In genomic region chr16:1018447-1018846, GRCh38 we compare ENCODE assay signal across 21 cellular contexts. TPM values are rescaled to one million over a fixed set of nuclear protein-coding genes. Genes with fewer than 3 reads are reported as not detected.
"Had no signal": no experiment of that assay in that cellular context is flagged by ENCODE, and none has a peak within 500 bp of the region (broad histone marks: within the 10 kb centered on the region; RNA-seq: fewer than 3 reads in every experiment).

No MANE protein-coding gene starts in this region.

- DNase-seq: activated CD4-positive, alpha-beta T cell treated with anti-CD3 and anti-CD28 coated beads for 36 hours; activated CD8-positive, alpha-beta T cell treated with anti-CD3 and anti-CD28 coated beads, Interleukin-2, amount 10 ng/mL, durations not matched to agents 7 days and 5 days; activated naive CD4-positive, alpha-beta T cell treated with Interleukin-2 at 50 U/mL for 16 hours; activated T-cell treated with anti-CD3 and anti-CD28 coated beads, Interleukin-2, amount 50 U/mL, for 24 hours; effector memory CD8-positive, alpha-beta T cell; lower lobe of right lung; stimulated activated CD4-positive, alpha-beta T cell treated with anti-CD3 and anti-CD28 coated beads, Interleukin-12 subunit alpha, Interleukin-12 subunit beta, amount 100 ng/mL, for 4 hours; stimulated activated CD4-positive, alpha-beta T cell treated with anti-CD3 and anti-CD28 coated beads, Interleukin-1b, Interleukin-23, amount 100 ng/mL, for 48 hours; stimulated activated CD8-positive, alpha-beta memory T cell treated with anti-CD3 and anti-CD28 coated beads, Interleukin-4, amount 100 ng/mL, for 48 hours; stimulated activated naive CD4-positive, alpha-beta T cell; SW 1271 had no signal

- H3K36me3 Mint-ChIP-seq: natural killer cell treated with Interleukin-12 subunit alpha and Interleukin-12 subunit beta and Interleukin-15 and Interleukin-18, amount 100 ng/mL, for 72 hours; WTC11 had no signal

- H3K27ac ChIP-seq: breast epithelium had no signal

- H3K27ac Mint-ChIP-seq: activated CD4-positive, alpha-beta T cell treated with anti-CD3 and anti-CD28 coated beads for 36 hours; activated CD8-positive, alpha-beta T cell treated with anti-CD3 and anti-CD28 coated beads, Interleukin-2, amount 10 ng/mL, durations not matched to agents 7 days and 5 days; activated T-cell treated with anti-CD3 and anti-CD28 coated beads, Interleukin-2, amount 50 U/mL, for 24 hours; activated T-helper 2 cell treated with anti-CD3 and anti-CD28 coated beads, Interferon-gamma antibody, Interleukin-2, Interleukin-4, amounts not matched to agents 10 μg/mL and 5 μg/mL and 100 μg/mL, durations not matched to agents 14 hours and 24 hours and 36 hours; natural killer cell treated with Interleukin-12 subunit alpha and Interleukin-12 subunit beta and Interleukin-15 and Interleukin-18, amount 100 ng/mL, for 72 hours; T-helper 2 cell treated with Interferon-gamma antibody and Interleukin-4, amounts not matched to agents 5 μg/mL and 100 μg/mL, for 36 hours; WTC11 had no signal

- H3K4me1 Mint-ChIP-seq: activated CD4-positive, alpha-beta T cell treated with anti-CD3 and anti-CD28 coated beads for 36 hours; WTC11 had no signal

- H3K4me3 Mint-ChIP-seq: activated CD4-positive, alpha-beta T cell treated with anti-CD3 and anti-CD28 coated beads for 36 hours; activated CD8-positive, alpha-beta T cell treated with anti-CD3 and anti-CD28 coated beads, Interleukin-2, amount 10 ng/mL, durations not matched to agents 7 days and 5 days; activated T-cell treated with anti-CD3 and anti-CD28 coated beads, Interleukin-2, amount 50 U/mL, for 24 hours; effector memory CD8-positive, alpha-beta T cell; natural killer cell treated with Interleukin-12 subunit alpha and Interleukin-12 subunit beta and Interleukin-15 and Interleukin-18, amount 100 ng/mL, for 72 hours; T-helper 2 cell treated with Interferon-gamma antibody and Interleukin-4, amounts not matched to agents 5 μg/mL and 100 μg/mL, for 36 hours; WTC11 had no signal

- H3K9me3 ChIP-seq: breast epithelium, lower lobe of right lung, tibial artery had no signal

- ATAC-seq: activated CD4-positive, alpha-beta T cell treated with anti-CD3 and anti-CD28 coated beads for 36 hours; activated CD8-positive, alpha-beta T cell treated with anti-CD3 and anti-CD28 coated beads, Interleukin-2, amount 10 ng/mL, durations not matched to agents 7 days and 5 days; effector memory CD8-positive, alpha-beta T cell; natural killer cell treated with Interleukin-12 subunit alpha and Interleukin-12 subunit beta and Interleukin-15 and Interleukin-18, amount 100 ng/mL, for 72 hours; WTC11 had no signal

- H3K9me3 Mint-ChIP-seq: activated T-cell treated with anti-CD3 and anti-CD28 coated beads, Interleukin-2, amount 50 U/mL, for 24 hours; activated T-helper 2 cell treated with anti-CD3 and anti-CD28 coated beads, Interferon-gamma antibody, Interleukin-2, Interleukin-4, amounts not matched to agents 10 μg/mL and 5 μg/mL and 100 μg/mL, durations not matched to agents 14 hours and 24 hours and 36 hours; effector memory CD8-positive, alpha-beta T cell; natural killer cell treated with Interleukin-12 subunit alpha and Interleukin-12 subunit beta and Interleukin-15 and Interleukin-18, amount 100 ng/mL, for 72 hours; T-helper 2 cell treated with Interferon-gamma antibody and Interleukin-4, amounts not matched to agents 5 μg/mL and 100 μg/mL, for 36 hours; WTC11 had no signal

- H3K36me3 ChIP-seq: breast epithelium, lower lobe of right lung, tibial artery had no signal

- H3K27me3 Mint-ChIP-seq: activated CD4-positive, alpha-beta T cell treated with anti-CD3 and anti-CD28 coated beads for 36 hours; activated T-cell treated with anti-CD3 and anti-CD28 coated beads, Interleukin-2, amount 50 U/mL, for 24 hours had no signal

- H3K4me1 ChIP-seq: breast epithelium had no signal

RNA-seq across cellular contexts. Expression of gene SOX8, which starts 36.9 kb away (rescaled TPM):
- total RNA-seq: activated CD8-positive, alpha-beta T cell treated with anti-CD3 and anti-CD28 coated beads, Interleukin-2, amount 10 ng/mL, durations not matched to agents 7 days and 5 days had no signal

RNA-seq across cellular contexts. Expression of gene SSTR5, which starts 54.1 kb away (rescaled TPM):
- total RNA-seq: activated CD4-positive, alpha-beta T cell treated with anti-CD3 and anti-CD28 coated beads for 36 hours; activated CD8-positive, alpha-beta T cell treated with anti-CD3 and anti-CD28 coated beads, Interleukin-2, amount 10 ng/mL, durations not matched to agents 7 days and 5 days; activated T-helper 2 cell treated with anti-CD3 and anti-CD28 coated beads, Interferon-gamma antibody, Interleukin-2, Interleukin-4, amounts not matched to agents 10 μg/mL and 5 μg/mL and 100 μg/mL, durations not matched to agents 14 hours and 24 hours and 36 hours; breast epithelium; cerebellum; glomerular endothelial cell; lower lobe of right lung; mesenteric fat pad; natural killer cell treated with Interleukin-12 subunit alpha and Interleukin-12 subunit beta and Interleukin-15 and Interleukin-18, amount 100 ng/mL, for 72 hours; posterior vena cava had no signal
